ENCODE assay signal across 13 cellular contexts in the genomic region with DNA sequence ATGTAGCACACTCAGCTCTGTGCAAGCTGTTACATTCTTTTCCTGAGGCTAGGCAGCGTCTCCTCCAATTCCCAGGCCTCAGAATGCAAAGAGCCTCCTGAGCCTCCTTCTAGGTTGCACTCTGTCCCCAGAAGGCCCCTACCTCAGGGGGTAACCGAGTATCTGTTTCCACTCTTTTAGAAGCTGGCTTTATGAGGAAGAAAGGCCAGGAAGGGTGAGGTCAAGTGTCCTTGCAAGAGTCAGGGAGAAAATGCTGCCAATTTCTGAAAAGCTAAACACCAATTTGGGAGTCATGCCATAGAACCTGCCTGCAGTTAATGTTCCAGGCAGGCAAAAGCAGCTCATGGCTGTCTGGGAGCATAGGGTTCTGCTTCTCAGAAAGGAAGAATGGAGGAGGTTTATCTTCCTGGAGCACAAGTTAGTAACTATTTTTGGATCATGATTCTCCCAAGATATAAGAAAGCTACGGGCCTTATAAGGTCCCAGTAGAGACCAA.
DNase-seq lines count a peak whose midpoint lies in the region; ATAC-seq and TF ChIP-seq lines count a peak whose summit lies in the region.
"Had no signal": no experiment of that assay in that cellular context is flagged by ENCODE, and none has a peak within 500 bp of the region (broad histone marks: within the 10 kb centered on the region; RNA-seq: fewer than 3 reads in every experiment).

No MANE protein-coding gene starts in this region.

- H3K27ac ChIP-seq in VCaP (peak overlapping the region; percentile 59), heart left ventricle (peak overlapping the region in 9 of 12 donors; percentile 16 to 74 (median 40)), parathyroid adenoma (peak overlapping the region; percentile 33)

- intact Hi-C loops in heart left ventricle (cut with DNase I) = loop anchor here in 1 of 10 donors (5.0 kb wide), 1 partner anchor 42 kb away; no protein-coding TSS in a partner anchor

- no peak overlapping the region for H3K4me2 ChIP-seq in parathyroid adenoma (ENCODE audit: low read length)

- H3K9me3 ChIP-seq in heart left ventricle = no peaks in the 10 kb centered on the region
- no peaks in the 10 kb centered on the region for H3K9me3 ChIP-seq in parathyroid adenoma (ENCODE audit: control insufficient read depth, low read length)

- H3K36me3 ChIP-seq in heart left ventricle = peaks cover 0 to 4% (median 0%) of the 10 kb centered on the region in 9 donors
- no peaks in the 10 kb centered on the region for H3K36me3 ChIP-seq in parathyroid adenoma (ENCODE audit: control insufficient read depth, insufficient read depth, low read length)

- peak; percentile 35 to 68 (median 56) for ATAC-seq in heart left ventricle
- ATAC-seq in HG02678 (IDR thresholded peaks at IDR 0.05; ENCODE audit: unreplicated experiment) = no peak
- ATAC-seq: GM12878; natural killer cell treated with Interleukin-12 subunit alpha and Interleukin-12 subunit beta and Interleukin-15 and Interleukin-18, amount 100 ng/mL, for 72 hours had no signal

- TF ChIP-seq POLR2A in heart left ventricle (IDR thresholded peaks at IDR 0.05) = no peak

- peak overlapping the region; percentile 66 for H2AFZ ChIP-seq in parathyroid adenoma

- no peak overlapping the region for H3K9ac ChIP-seq in parathyroid adenoma

- WGBS in heart left ventricle, 4 donors = 25 to 47% (median 31%) methylated on average over 3 of the region's 3 CpGs

- no peaks in the 10 kb centered on the region for H3K79me2 ChIP-seq in parathyroid adenoma

- no peak for TF ChIP-seq CTCF in VCaP (conservative IDR thresholded peaks at IDR 0.05)
- TF ChIP-seq CTCF in heart left ventricle (IDR thresholded peaks at IDR 0.05) = no peak
- no peak for TF ChIP-seq CTCF in parathyroid adenoma (IDR thresholded peaks at IDR 0.05)

- H3K4me1 ChIP-seq in heart left ventricle (peaks cover 4 to 27% (median 19%) of the 10 kb centered on the region in 12 donors), parathyroid adenoma (peaks cover 9% of the 10 kb centered on the region)

- no peaks in the 10 kb centered on the region for H3K27me3 ChIP-seq in heart left ventricle
- no peaks in the 10 kb centered on the region for H3K27me3 ChIP-seq in parathyroid adenoma (ENCODE audit: control insufficient read depth, insufficient read depth, low read length)

- DNase-seq in DMS79 treated with DMSO at 0.1 percent for 48 hours (lab: John Stamatoyannopoulos, UW) (peak; percentile 69), heart left ventricle (no peak), NCI-H2081 treated with DMSO at 0.1 percent for 48 hours (lab: John Stamatoyannopoulos, UW) (no peak)
- no peak for DNase-seq in effector CD8-positive, alpha-beta T cell (lab: John Stamatoyannopoulos, UW)
- no peak for DNase-seq in stimulated activated naive CD4-positive, alpha-beta T cell (lab: John Stamatoyannopoulos, UW)
- DNase-seq: activated naive CD4-positive, alpha-beta T cell treated with anti-CD3 and anti-CD28 coated beads, Interleukin-2, amount 50 U/mL, for 16 hours; SIG-M5; stimulated activated CD4-positive, alpha-beta T cell treated with anti-CD3 and anti-CD28 coated beads, Interleukin-12 subunit alpha, Interleukin-12 subunit beta, amount 100 ng/mL, for 4 hours had no signal

- H3K4me3 ChIP-seq in heart left ventricle = no peak overlapping the region
- no peak overlapping the region for H3K4me3 ChIP-seq in parathyroid adenoma (ENCODE audit: low read depth, low read length)
- H3K4me3 ChIP-seq: GM12878 had no signal
